13 cellular contexts compared by ENCODE assay signal in the genomic region with DNA sequence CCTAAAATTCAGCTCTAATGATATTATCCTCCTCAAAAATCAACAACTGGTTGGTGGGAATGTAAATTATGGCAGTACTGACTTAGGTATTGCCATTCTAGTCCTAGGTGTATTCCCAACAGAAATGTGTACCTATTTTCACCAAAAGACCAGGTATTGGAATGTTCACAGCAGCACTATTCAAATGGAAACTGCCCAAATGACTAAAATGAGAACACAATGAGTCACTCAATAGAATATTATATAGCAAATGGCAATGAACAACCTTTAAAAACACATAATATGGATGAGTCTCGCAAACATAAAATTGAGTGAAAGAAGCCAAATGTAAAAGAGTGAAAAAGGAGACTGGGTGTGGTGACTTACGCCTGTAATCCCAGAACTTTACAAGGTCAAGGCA.
"Had no signal": no experiment of that assay in that cellular context is flagged by ENCODE, and none has a peak within 500 bp of the region (broad histone marks: within the 10 kb centered on the region; RNA-seq: fewer than 3 reads in every experiment).

No MANE protein-coding gene starts in this region.

- H3K27ac ChIP-seq: hepatocyte, psoas muscle, right lobe of liver had no signal

- ATAC-seq: esophagus mucosa, psoas muscle, right lobe of liver had no signal

- FAIRE-seq: colon, endometrium had no signal

- H3K4me3 ChIP-seq: hepatocyte, psoas muscle, right lobe of liver, smooth muscle cell had no signal

- H3K9me3 ChIP-seq: psoas muscle, right lobe of liver had no signal

- DNase-seq: activated B cell treated with CpG ODN at 0.5 μM for 24 hours; activated CD4-positive, alpha-beta T cell treated with anti-CD3 and anti-CD28 coated beads, Interleukin-2, amount 50 U/mL, for 1 hour; activated naive CD4-positive, alpha-beta T cell treated with anti-CD3 and anti-CD28 coated beads, Interleukin-2, amount 10 ng/mL, durations not matched to agents 7 days and 5 days; caudate nucleus; islet precursor cell; midbrain; psoas muscle; right lobe of liver had no signal

- H3K27me3 ChIP-seq: hepatocyte, right lobe of liver had no signal
